In the genomic region with DNA sequence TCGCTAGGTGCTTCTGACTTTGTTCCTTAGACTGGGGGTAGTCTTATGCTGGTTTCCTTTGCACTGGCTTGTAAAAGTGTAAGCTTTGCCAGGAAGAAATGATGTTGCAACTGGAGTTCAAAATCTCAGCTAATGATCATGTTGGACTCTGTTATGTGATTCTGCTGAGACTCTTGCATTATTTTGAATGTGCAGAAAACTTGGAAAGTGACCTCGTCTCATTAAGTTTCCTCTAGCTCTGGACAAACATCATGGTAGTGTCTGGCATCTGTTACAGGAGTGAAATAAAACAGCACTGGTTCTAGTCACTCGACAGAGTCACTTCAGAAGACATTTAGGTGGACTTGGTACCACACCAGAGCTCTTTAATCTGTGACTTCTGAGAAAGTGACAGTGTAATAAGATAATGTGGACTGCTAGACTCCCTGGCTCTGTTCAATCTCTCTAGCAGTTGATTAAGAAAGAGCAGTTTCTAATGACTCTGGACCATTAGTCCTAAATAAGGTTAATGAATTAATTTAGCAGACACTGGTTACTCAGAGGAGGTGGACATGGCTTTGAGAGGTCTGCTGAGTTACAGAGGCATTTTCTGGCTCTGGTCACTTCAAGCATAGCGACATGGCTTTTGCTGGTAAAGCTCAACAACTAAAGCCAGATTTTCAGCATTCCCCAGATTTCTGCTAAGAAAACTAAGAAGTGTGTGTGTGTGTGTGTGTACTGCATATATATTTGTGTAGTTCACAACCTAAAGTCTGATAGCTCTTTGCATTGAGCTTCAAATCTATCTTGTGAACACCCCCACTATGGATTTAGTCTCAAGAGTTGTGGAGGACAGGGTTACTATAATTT, we compare ENCODE assay signal across 8 cellular contexts. TPM values are rescaled to one million over a fixed set of nuclear protein-coding genes. Genes with fewer than 3 reads are reported as not detected.
DNase-seq lines count a peak whose midpoint lies in the region; ATAC-seq, FAIRE-seq and TF ChIP-seq lines count a peak whose summit lies in the region.

No MANE protein-coding gene starts in this region.

- peaks cover 65% of the 10 kb centered on the region for H3K27me3 Mint-ChIP-seq in activated CD4-positive, alpha-beta T cell treated with anti-CD3 and anti-CD28 coated beads, Interleukin-2, amount 10 ng/mL, durations not matched to agents 24 days and 14 days

- H3K79me2 ChIP-seq in endothelial cell of umbilical vein (ENCODE audit: control insufficient read depth, insufficient read depth, low read length), result peaks cover 92% of the 10 kb centered on the region

- H3K27ac ChIP-seq in endothelial cell of umbilical vein (ENCODE audit: insufficient read depth, low read depth, low read length), result peak overlapping the region; percentile 84
- peak overlapping the region in 1 of 2 donors; percentile 25 for H3K27ac ChIP-seq in mucosa of rectum (ENCODE audit: low read depth in 2 of 2, low read length in 2 of 2)
- peak overlapping the region; percentile 46 for H3K27ac ChIP-seq in vagina

- H3K4me1 Mint-ChIP-seq in activated CD4-positive, alpha-beta T cell treated with anti-CD3 and anti-CD28 coated beads, Interleukin-2, amount 10 ng/mL, durations not matched to agents 24 days and 14 days, result peaks cover 22% of the 10 kb centered on the region

- H3K36me3 Mint-ChIP-seq in activated CD4-positive, alpha-beta T cell treated with anti-CD3 and anti-CD28 coated beads, Interleukin-2, amount 10 ng/mL, durations not matched to agents 24 days and 14 days (ENCODE audit: low read depth), result no peaks in the 10 kb centered on the region

- no peak overlapping the region for H3K27ac Mint-ChIP-seq in activated CD4-positive, alpha-beta T cell treated with anti-CD3 and anti-CD28 coated beads, Interleukin-2, amount 10 ng/mL, durations not matched to agents 24 days and 14 days

- no peak overlapping the region for H2AFZ ChIP-seq in endothelial cell of umbilical vein (ENCODE audit: low read depth, low read length)

- POLR2A ChIA-PET in endothelial cell of umbilical vein (lab: Charles Lee), result no interaction called here

- CTCF ChIA-PET in endothelial cell of umbilical vein (lab: Charles Lee), result interaction anchor here (0.7 to 6.2 kb wide), 20 partner anchors 9 to 1307 kb away, joined by 3 to 61 read pairs (median 4); no protein-coding TSS in a partner anchor

- TF ChIP-seq CTCF in endothelial cell of umbilical vein (IDR thresholded peaks at IDR 0.05; ENCODE audit: extremely low read depth in 1 of 2, insufficient read depth in 1 of 2, low read depth in 1 of 2, low read length in 2 of 2), result no peak
- TF ChIP-seq CTCF in vagina (IDR thresholded peaks at IDR 0.05), result no peak

- H3K4me1 ChIP-seq in endothelial cell of umbilical vein (ENCODE audit: control insufficient read depth, extremely low read depth, insufficient read depth, low read length) (peaks cover 55% of the 10 kb centered on the region), mucosa of rectum (ENCODE audit: control insufficient read depth in 2 of 2, insufficient read depth in 2 of 2, low read length in 2 of 2) (peaks cover 9 to 20% of the 10 kb centered on the region in 2 donors), vagina (peaks cover 30% of the 10 kb centered on the region)

- H3K27me3 ChIP-seq in endothelial cell of umbilical vein (ENCODE audit: control insufficient read depth in 2 of 2, insufficient read depth in 2 of 2, low read length in 2 of 2) (no peaks in the 10 kb centered on the region), mucosa of rectum (ENCODE audit: control insufficient read depth in 2 of 2, insufficient read depth in 2 of 2, low read length in 2 of 2) (peaks cover 0 to 7% of the 10 kb centered on the region in 2 donors), vagina (no peaks in the 10 kb centered on the region)

- no peak for DNase-seq in activated CD4-positive, alpha-beta T cell treated with anti-CD3 and anti-CD28 coated beads, Interleukin-2, amount 10 ng/mL, durations not matched to agents 24 days and 14 days
- no peak for DNase-seq in activated CD4-positive, alpha-beta T cell treated with anti-CD3 and anti-CD28 coated beads for 4 hours
- DNase-seq in endothelial cell of umbilical vein (ENCODE audit: low read depth, low spot score) (peak; percentile 69), vagina (ENCODE audit: extremely low spot score in 2 of 2) (no peak), Kasumi-1 (lab: John Stamatoyannopoulos, UW) (no peak)
- no peak for DNase-seq in activated CD4-positive, alpha-beta T cell treated with anti-CD3 and anti-CD28 coated beads for 48 hours

- H3K4me3 ChIP-seq in endothelial cell of umbilical vein (replicated peaks in 1 of 3; ENCODE audit: insufficient read depth in 1 of 3, low read depth in 1 of 3, low read length in 3 of 3) (peak overlapping the region; percentile 90 to 100 (median 97)), mucosa of rectum (ENCODE audit: low read length in 2 of 2) (peak overlapping the region; percentile 49 to 75), vagina (peak overlapping the region; percentile 80 to 86)

- H3K4me3 Mint-ChIP-seq in activated CD4-positive, alpha-beta T cell treated with anti-CD3 and anti-CD28 coated beads, Interleukin-2, amount 10 ng/mL, durations not matched to agents 24 days and 14 days, result peak overlapping the region; percentile 82

- no peaks in the 10 kb centered on the region for H3K9me1 ChIP-seq in endothelial cell of umbilical vein (replicated peaks; ENCODE audit: control insufficient read depth, extremely low read depth, insufficient read depth, low read length)

- H3K36me3 ChIP-seq in endothelial cell of umbilical vein (ENCODE audit: control insufficient read depth in 2 of 2, extremely low read depth in 1 of 2, insufficient read depth in 2 of 2, low read length in 2 of 2) (peaks cover 0 to 19% of the 10 kb centered on the region in 2 experiments), mucosa of rectum (ENCODE audit: control insufficient read depth in 2 of 2, insufficient read depth in 2 of 2, low read length in 2 of 2) (no peaks in the 10 kb centered on the region), vagina (no peaks in the 10 kb centered on the region)

- H3K9me3 ChIP-seq in endothelial cell of umbilical vein (replicated peaks; ENCODE audit: control insufficient read depth, insufficient read depth, low read length) (no peaks in the 10 kb centered on the region), mucosa of rectum (ENCODE audit: control insufficient read depth in 2 of 2, low read length in 2 of 2) (no peaks in the 10 kb centered on the region), vagina (no peaks in the 10 kb centered on the region)

- ATAC-seq in GM18520 (IDR thresholded peaks at IDR 0.05; ENCODE audit: unreplicated experiment), result no peak

- BruUV-seq in endothelial cell of umbilical vein (replicated peaks; lab: Mats Ljungman, UMichigan), result TSS peak; percentile 3

- H4K20me1 ChIP-seq in endothelial cell of umbilical vein (replicated peaks; ENCODE audit: control insufficient read depth, extremely low read depth, insufficient read depth, low read length), result no peaks in the 10 kb centered on the region

- peak; percentile 58 for FAIRE-seq in endothelial cell of umbilical vein (lab: Jason Lieb, UNC)

- TF ChIP-seq POLR2A in endothelial cell of umbilical vein (IDR thresholded peaks at IDR 0.05; ENCODE audit: low read depth, low read length) (no peak), vagina (IDR thresholded peaks at IDR 0.05) (no peak)

- intact Hi-C loops in activated CD4-positive, alpha-beta T cell treated with anti-CD3 and anti-CD28 coated beads, Interleukin-2, amount 10 ng/mL, durations not matched to agents 24 days and 14 days (cut with micrococcal nuclease), result loop anchor here (5.0 to 10.0 kb wide), 4 partner anchors 85 to 790 kb away; no protein-coding TSS in a partner anchor
- intact Hi-C loops in endothelial cell of umbilical vein (cut with micrococcal nuclease), result loop anchor here (5.0 to 10.0 kb wide), 8 partner anchors 175 to 1250 kb away; no protein-coding TSS in a partner anchor
- intact Hi-C loops in vagina (cut with DNase I), result loop anchor here (5.0 to 10.0 kb wide), 4 partner anchors 138 to 1305 kb away; no protein-coding TSS in a partner anchor

- peak overlapping the region; percentile 100 for H3K4me2 ChIP-seq in endothelial cell of umbilical vein (ENCODE audit: insufficient read depth, low read length)

- H3K9ac ChIP-seq in endothelial cell of umbilical vein (replicated peaks; ENCODE audit: extremely low read depth, insufficient read depth, low read length), result peak overlapping the region; percentile 78
- peak overlapping the region in 1 of 2 donors; percentile 22 for H3K9ac ChIP-seq in mucosa of rectum (ENCODE audit: low read depth in 1 of 2, low read length in 2 of 2)

- dilution Hi-C loops in endothelial cell of umbilical vein (cut with MboI; ENCODE audit: extremely low pct_ligation_motif_present, low sequenced_read_pairs), result no loop called here

- no peaks in the 10 kb centered on the region for H3K9me3 Mint-ChIP-seq in activated CD4-positive, alpha-beta T cell treated with anti-CD3 and anti-CD28 coated beads, Interleukin-2, amount 10 ng/mL, durations not matched to agents 24 days and 14 days

TF ChIP-seq in endothelial cell of umbilical vein, 7 proteins besides CTCF, POLR2A, EP300 and RAD21:
- peak; percentile 12 for TF ChIP-seq POLR2AphosphoS5 (IDR thresholded peaks at IDR 0.05; ENCODE audit: insufficient read depth, low read depth, low read length)
- TF ChIP-seq GATA2 (IDR thresholded peaks at IDR 0.05; ENCODE audit: insufficient read depth, insufficient read length, low read depth, low read length), result no peak

RNA-seq across cellular contexts. Expression of a gene that starts 2.1 kb away (rescaled TPM):
- total RNA-seq in activated CD4-positive, alpha-beta T cell treated with anti-CD3 and anti-CD28 coated beads, Interleukin-2, amount 10 ng/mL, durations not matched to agents 24 days and 14 days, result 5.0 TPM in 2 replicates
- total RNA-seq in endothelial cell of umbilical vein, result 245 and 306 TPM in 2 replicates
- polyA plus RNA-seq in endothelial cell of umbilical vein, result 104 and 122 TPM in 2 replicates
- 102 and 113 TPM in 2 replicates for polyA plus RNA-seq in endothelial cell of umbilical vein (2011; cell fraction: cytosol; rRNA removed)
- polyA plus RNA-seq in endothelial cell of umbilical vein (2011; cell fraction: nucleus; rRNA removed), result 172 and 240 TPM in 2 replicates
- 254 and 260 TPM in 2 replicates for polyA plus RNA-seq in endothelial cell of umbilical vein (2012)
- 288 and 312 TPM in 2 replicates for polyA minus RNA-seq in endothelial cell of umbilical vein
- 21.4 TPM for polyA minus RNA-seq in endothelial cell of umbilical vein (2011; cell fraction: cytosol; rRNA and poly(A)+ RNA removed)
- 288 and 311 TPM in 2 replicates for polyA minus RNA-seq in endothelial cell of umbilical vein (2011; cell fraction: nucleus; rRNA and poly(A)+ RNA removed)
- total RNA-seq in vagina, result 52.5 TPM
